Comparison of ENCODE assay signal across 12 cellular contexts in genomic region chr7:143384148-143384547, GRCh38. TPM values are rescaled to one million over a fixed set of nuclear protein-coding genes. Genes with fewer than 3 reads are reported as not detected.
DNase-seq lines count a peak whose midpoint lies in the region; ATAC-seq, FAIRE-seq and TF ChIP-seq lines count a peak whose summit lies in the region.
"Had no signal": no experiment of that assay in that cellular context is flagged by ENCODE, and none has a peak within 500 bp of the region (broad histone marks: within the 10 kb centered on the region; RNA-seq: fewer than 3 reads in every experiment).

No MANE protein-coding gene starts in this region.

- FAIRE-seq in endothelial cell of umbilical vein (lab: Jason Lieb, UNC), result peak; percentile 86
- FAIRE-seq: GM18507 had no signal

- no peaks in the 10 kb centered on the region for H3K9me1 ChIP-seq in endothelial cell of umbilical vein (replicated peaks; ENCODE audit: control insufficient read depth, extremely low read depth, insufficient read depth, low read length)

- dilution Hi-C loops in endothelial cell of umbilical vein (cut with MboI; ENCODE audit: extremely low pct_ligation_motif_present, low sequenced_read_pairs), result loop anchor here (25.0 kb wide), 1 partner anchor 128 kb away; no protein-coding TSS in a partner anchor

- H2AFZ ChIP-seq in endothelial cell of umbilical vein (ENCODE audit: low read depth, low read length), result no peak overlapping the region

- CTCF ChIA-PET in endothelial cell of umbilical vein (lab: Charles Lee), result interaction anchor here (0.6 to 2.2 kb wide), 9 partner anchors 9 to 353 kb away, joined by 3 to 11 read pairs (median 4); no protein-coding TSS in a partner anchor

- no peak for TF ChIP-seq POLR2A in endothelial cell of umbilical vein (IDR thresholded peaks at IDR 0.05; ENCODE audit: low read depth, low read length)

- DNase-seq in AG09309 (ENCODE audit: low read depth) (no peak), MV-4-11 (lab: John Stamatoyannopoulos, UW) (peak; percentile 21), endothelial cell of umbilical vein (ENCODE audit: low read depth, low spot score) (no peak), left lobe of liver (ENCODE audit: low spot score) (no peak)
- no peak for DNase-seq in stimulated activated CD4-positive, alpha-beta T cell treated with anti-CD3 and anti-CD28 coated beads, Interleukin-4, amount 100 ng/mL, for 24 hours
- DNase-seq: CD8-positive, alpha-beta T cell; hippocampal formation had no signal

- peak overlapping the region; percentile 43 for H3K9ac ChIP-seq in endothelial cell of umbilical vein (replicated peaks; ENCODE audit: extremely low read depth, insufficient read depth, low read length)

- H3K27me3 ChIP-seq in endothelial cell of umbilical vein (ENCODE audit: control insufficient read depth in 2 of 2, insufficient read depth in 2 of 2, low read length in 2 of 2) (no peaks in the 10 kb centered on the region), neutrophil (no peaks in the 10 kb centered on the region)

- H3K79me2 ChIP-seq in endothelial cell of umbilical vein (ENCODE audit: control insufficient read depth, insufficient read depth, low read length), result peaks cover 92% of the 10 kb centered on the region

- H3K36me3 ChIP-seq in endothelial cell of umbilical vein (ENCODE audit: control insufficient read depth in 2 of 2, extremely low read depth in 1 of 2, insufficient read depth in 2 of 2, low read length in 2 of 2), result peaks cover 13 to 24% of the 10 kb centered on the region in 2 experiments
- peaks cover 72% of the 10 kb centered on the region for H3K36me3 ChIP-seq in neutrophil

- BruUV-seq in endothelial cell of umbilical vein (replicated peaks; lab: Mats Ljungman, UMichigan), result no TSS peak

- H3K4me1 ChIP-seq in endothelial cell of umbilical vein (ENCODE audit: control insufficient read depth, extremely low read depth, insufficient read depth, low read length) (peaks cover 66% of the 10 kb centered on the region), neutrophil (ENCODE audit: control insufficient read depth in 1 of 2, insufficient read depth in 1 of 2, low read depth in 1 of 2, low read length in 1 of 2) (peaks cover 71 to 74% of the 10 kb centered on the region in 2 experiments)

- no peak for TF ChIP-seq CTCF in AG09309 (IDR thresholded peaks at IDR 0.05; ENCODE audit: control insufficient read depth, insufficient read depth, low read depth, low read length, missing control alignments)
- no peak for TF ChIP-seq CTCF in endothelial cell of umbilical vein (IDR thresholded peaks at IDR 0.05; ENCODE audit: extremely low read depth in 1 of 2, insufficient read depth in 1 of 2, low read depth in 1 of 2, low read length in 2 of 2)
- TF ChIP-seq CTCF in neutrophil (IDR thresholded peaks at IDR 0.05), result no peak

- intact Hi-C loops in endothelial cell of umbilical vein (cut with micrococcal nuclease), result loop anchor here (5.0 kb wide), 1 partner anchor 113 kb away; no protein-coding TSS in a partner anchor

- H3K4me2 ChIP-seq in endothelial cell of umbilical vein (ENCODE audit: insufficient read depth, low read length), result peak overlapping the region; percentile 74

- POLR2A ChIA-PET in endothelial cell of umbilical vein (lab: Charles Lee), result interaction anchor here (0.9 to 1.7 kb wide), 9 partner anchors 9 to 144 kb away, joined by 3 to 10 read pairs (median 3); partner anchors contain the start of gene CASP2

- H3K27ac ChIP-seq in endothelial cell of umbilical vein (ENCODE audit: insufficient read depth, low read depth, low read length) (peak overlapping the region; percentile 11), neutrophil (peak overlapping the region; percentile 97)

- no peaks in the 10 kb centered on the region for H3K9me3 ChIP-seq in endothelial cell of umbilical vein (replicated peaks; ENCODE audit: control insufficient read depth, insufficient read depth, low read length)
- H3K9me3 ChIP-seq in neutrophil, result no peaks in the 10 kb centered on the region

- H3K4me3 ChIP-seq in AG09309 (ENCODE audit: control insufficient read depth, low read depth, low read length), result peak overlapping the region; percentile 39
- peak overlapping the region in 2 of 3 experiments; percentile 16 to 76 for H3K4me3 ChIP-seq in endothelial cell of umbilical vein (replicated peaks in 1 of 3; ENCODE audit: insufficient read depth in 1 of 3, low read depth in 1 of 3, low read length in 3 of 3)
- peak overlapping the region; percentile 88 to 97 for H3K4me3 ChIP-seq in neutrophil (ENCODE audit: low read depth in 1 of 2, low read length in 1 of 2)

- no peaks in the 10 kb centered on the region for H4K20me1 ChIP-seq in endothelial cell of umbilical vein (replicated peaks; ENCODE audit: control insufficient read depth, extremely low read depth, insufficient read depth, low read length)

- ATAC-seq in left lobe of liver (no peak), HG03460 (IDR thresholded peaks at IDR 0.05; ENCODE audit: unreplicated experiment) (no peak), HG03196 (IDR thresholded peaks at IDR 0.05; ENCODE audit: unreplicated experiment) (no peak)
- ATAC-seq: CD8-positive, alpha-beta T cell had no signal

TF ChIP-seq in endothelial cell of umbilical vein, 7 proteins besides CTCF, POLR2A, EP300 and RAD21:
- no peak for TF ChIP-seq EZH2 (IDR thresholded peaks at IDR 0.05; ENCODE audit: borderline replicate concordance, low read depth, low read length, severe bottlenecking)
- no peak for TF ChIP-seq MYC (IDR thresholded peaks at IDR 0.05; ENCODE audit: low read depth, low read length)
- no peak for TF ChIP-seq POLR2AphosphoS5 (IDR thresholded peaks at IDR 0.05; ENCODE audit: insufficient read depth, low read depth, low read length)
- TF ChIP-seq, protein P1, sequence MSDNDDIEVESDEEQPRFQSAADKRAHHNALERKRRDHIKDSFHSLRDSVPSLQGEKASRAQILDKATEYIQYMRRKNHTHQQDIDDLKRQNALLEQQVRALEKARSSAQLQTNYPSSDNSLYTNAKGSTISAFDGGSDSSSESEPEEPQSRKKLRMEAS (IDR thresholded peaks at IDR 0.05; ENCODE audit: insufficient read depth, insufficient read length), result no peak
- TF ChIP-seq GATA2 (IDR thresholded peaks at IDR 0.05; ENCODE audit: insufficient read depth, insufficient read length, low read depth, low read length), result no peak
- TF ChIP-seq JUN (IDR thresholded peaks at IDR 0.05; ENCODE audit: borderline replicate concordance, insufficient read depth, insufficient read length, low read depth), result no peak
- no peak for TF ChIP-seq FOS (IDR thresholded peaks at IDR 0.05; ENCODE audit: borderline replicate concordance, insufficient read depth, low read length)
TF ChIP-seq in endothelial cell of umbilical vein: peak in this region for 0.

RNA-seq across cellular contexts. Expression of gene ZYX, which starts 3.0 kb away (rescaled TPM):
- total RNA-seq in endothelial cell of umbilical vein (533 and 545 TPM in 2 replicates), left lobe of liver (33.8 TPM)
- 196 TPM in 2 replicates for polyA plus RNA-seq in endothelial cell of umbilical vein
- 195 and 222 TPM in 2 replicates for polyA plus RNA-seq in endothelial cell of umbilical vein (2011; cell fraction: cytosol; rRNA removed)
- polyA plus RNA-seq in endothelial cell of umbilical vein (2011; cell fraction: nucleus; rRNA removed), result 305 and 333 TPM in 2 replicates
- 533 and 564 TPM in 2 replicates for polyA plus RNA-seq in endothelial cell of umbilical vein (2012)
- 116 and 124 TPM in 2 replicates for polyA minus RNA-seq in endothelial cell of umbilical vein
- 57.7 TPM for polyA minus RNA-seq in endothelial cell of umbilical vein (2011; cell fraction: cytosol; rRNA and poly(A)+ RNA removed)
- polyA minus RNA-seq in endothelial cell of umbilical vein (2011; cell fraction: nucleus; rRNA and poly(A)+ RNA removed), result 105 and 154 TPM in 2 replicates

RNA-seq across cellular contexts. Expression of gene FAM131B, which starts 21.6 kb away (rescaled TPM):
- total RNA-seq in endothelial cell of umbilical vein (1.4 and 1.6 TPM in 2 replicates), left lobe of liver (0.38 TPM)
- 1.6 and 1.8 TPM in 2 replicates for polyA plus RNA-seq in endothelial cell of umbilical vein
- 1.7 TPM in 2 replicates for polyA plus RNA-seq in endothelial cell of umbilical vein (2011; cell fraction: cytosol; rRNA removed)
- 1.8 and 2.2 TPM in 2 replicates for polyA plus RNA-seq in endothelial cell of umbilical vein (2011; cell fraction: nucleus; rRNA removed)
- polyA plus RNA-seq in endothelial cell of umbilical vein (2012), result 1.6 and 2.2 TPM in 2 replicates
- 4.4 and 5.9 TPM in 2 replicates for polyA minus RNA-seq in endothelial cell of umbilical vein
- not detected for polyA minus RNA-seq in endothelial cell of umbilical vein (2011; cell fraction: cytosol; rRNA and poly(A)+ RNA removed)
- 0.77 and 0.82 TPM in 2 replicates for polyA minus RNA-seq in endothelial cell of umbilical vein (2011; cell fraction: nucleus; rRNA and poly(A)+ RNA removed)

RNA-seq across cellular contexts. Expression of gene EPHA1, which starts 24.5 kb away (rescaled TPM):
- total RNA-seq in endothelial cell of umbilical vein (not detected in 2 replicates), left lobe of liver (39.6 TPM)
- 0.06 and 0.07 TPM in 2 replicates for polyA plus RNA-seq in endothelial cell of umbilical vein
- polyA plus RNA-seq in endothelial cell of umbilical vein (2011; cell fraction: cytosol; rRNA removed), result 0.01 TPM in 1 of 2 replicates, not detected in the other
- polyA plus RNA-seq in endothelial cell of umbilical vein (2011; cell fraction: nucleus; rRNA removed), result 0.03 and 0.50 TPM in 2 replicates
- 4.1 and 5.5 TPM in 2 replicates for polyA plus RNA-seq in endothelial cell of umbilical vein (2012)
- not detected in 2 replicates for polyA minus RNA-seq in endothelial cell of umbilical vein
- polyA minus RNA-seq in endothelial cell of umbilical vein (2011; cell fraction: cytosol; rRNA and poly(A)+ RNA removed), result not detected
- not detected in 2 replicates for polyA minus RNA-seq in endothelial cell of umbilical vein (2011; cell fraction: nucleus; rRNA and poly(A)+ RNA removed)

RNA-seq across cellular contexts. Expression of gene TAS2R60, which starts 59.1 kb away (rescaled TPM):
- total RNA-seq in endothelial cell of umbilical vein (not detected in 2 replicates), left lobe of liver (0.38 TPM)
- polyA plus RNA-seq in endothelial cell of umbilical vein, result not detected in 2 replicates
- polyA plus RNA-seq in endothelial cell of umbilical vein (2011; cell fraction: cytosol; rRNA removed), result not detected in 2 replicates
- polyA plus RNA-seq in endothelial cell of umbilical vein (2011; cell fraction: nucleus; rRNA removed), result not detected in 2 replicates
- polyA plus RNA-seq in endothelial cell of umbilical vein (2012), result not detected in 2 replicates
- polyA minus RNA-seq in endothelial cell of umbilical vein, result not detected in 2 replicates
- polyA minus RNA-seq in endothelial cell of umbilical vein (2011; cell fraction: cytosol; rRNA and poly(A)+ RNA removed), result not detected
- 0.48 TPM in 1 of 2 replicates, not detected in the other for polyA minus RNA-seq in endothelial cell of umbilical vein (2011; cell fraction: nucleus; rRNA and poly(A)+ RNA removed)
- total RNA-seq: CD8-positive, alpha-beta T cell; omental fat pad had no signal

Comparison
In these comparisons a context has a peak if more than half of its experiments do, and no peak if none do; other contexts are left out.
1. H3K4me3 ChIP-seq: peak in every context shown above with its lines; median percentile 92 in neutrophil; 46 in endothelial cell of umbilical vein; 39 in AG09309.
2. RNA of gene ZYX, which starts 3.0 kb away (total RNA-seq): 533 to 545 TPM in endothelial cell of umbilical vein; 33.8 TPM in left lobe of liver (single experiment); every median in the first group is over 10 times any median in the second.
3. RNA of gene EPHA1, which starts 24.5 kb away (total RNA-seq): 39.6 TPM in left lobe of liver (single experiment); not detected in endothelial cell of umbilical vein; every median in the first group is over 10 times any median in the second.